ENCODE assay signal across 8 cellular contexts in the genomic region with DNA sequence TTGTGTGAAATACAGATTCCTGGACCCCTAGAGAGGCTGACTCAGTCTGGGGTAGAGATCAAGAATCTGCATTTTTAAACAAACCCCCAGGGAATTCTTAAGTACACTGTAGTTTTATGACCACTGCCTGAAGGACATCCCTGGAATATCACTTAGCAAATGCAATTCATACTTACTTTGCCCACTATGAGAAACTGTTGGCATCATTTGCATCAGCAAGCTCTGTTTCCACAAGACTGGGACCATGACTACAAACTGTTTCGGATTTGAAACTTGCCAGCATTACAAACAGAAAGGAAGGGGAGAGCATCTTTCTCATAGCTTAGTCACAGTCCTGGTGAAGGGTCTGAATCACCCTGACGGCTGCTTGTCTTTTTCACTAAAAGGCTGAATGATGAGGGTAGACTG.
DNase-seq lines count a peak whose midpoint lies in the region; TF ChIP-seq lines count a peak whose summit lies in the region.

No MANE protein-coding gene starts in this region.

- no peaks in the 10 kb centered on the region for H3K27me3 ChIP-seq in transverse colon
- no peaks in the 10 kb centered on the region for H3K27me3 ChIP-seq in effector memory CD4-positive, alpha-beta T cell (replicated peaks; ENCODE audit: control insufficient read depth, insufficient read depth, low read length, poor library complexity, severe bottlenecking)

- peak overlapping the region; percentile 28 for H3K4me3 ChIP-seq in WI38 (ENCODE audit: low read depth, low read length)
- H3K4me3 ChIP-seq in transverse colon: no peak overlapping the region
- no peak overlapping the region for H3K4me3 ChIP-seq in effector memory CD4-positive, alpha-beta T cell (ENCODE audit: insufficient read depth, low read depth, low read length, poor library complexity, severe bottlenecking)

- no peak for TF ChIP-seq CTCF in WI38 (IDR thresholded peaks at IDR 0.05; ENCODE audit: low read depth, low read length)
- no peak for TF ChIP-seq CTCF in transverse colon (IDR thresholded peaks at IDR 0.05)

- peak overlapping the region; percentile 46 to 68 (median 60) for H3K27ac ChIP-seq in transverse colon
- no peak overlapping the region for H3K27ac ChIP-seq in effector memory CD4-positive, alpha-beta T cell (ENCODE audit: insufficient read depth, low read length, poor library complexity, severe bottlenecking)

- TF ChIP-seq POLR2A in transverse colon (IDR thresholded peaks at IDR 0.05): no peak

- no peaks in the 10 kb centered on the region for H3K36me3 ChIP-seq in transverse colon
- no peaks in the 10 kb centered on the region for H3K36me3 ChIP-seq in effector memory CD4-positive, alpha-beta T cell (ENCODE audit: control insufficient read depth, insufficient read depth, low read length)

- peaks cover 49 to 89% (median 54%) of the 10 kb centered on the region in 4 donors for H3K4me1 ChIP-seq in transverse colon
- H3K4me1 ChIP-seq in effector memory CD4-positive, alpha-beta T cell (ENCODE audit: control insufficient read depth, insufficient read depth, low read length, poor library complexity, severe bottlenecking): peaks cover 14% of the 10 kb centered on the region

- intact Hi-C loops in transverse colon (cut with DNase I; ENCODE audit: low total_unique reads): no loop called here

- DNase-seq in activated effector memory CD4-positive, alpha-beta T cell treated with anti-CD3 and anti-CD28 coated beads, Interleukin-2, amount 50 U/mL, for 16 hours: peak; percentile 62
- no peak for DNase-seq in activated effector memory CD4-positive, alpha-beta T cell treated with Interleukin-2 at 50 U/mL for 16 hours
- DNase-seq in hepatic stellate cell (ENCODE audit: low spot score) (peak; percentile 52), transverse colon (no peak), pons (ENCODE audit: low spot score) (no peak), NCI-H1105 (lab: John Stamatoyannopoulos, UW) (no peak)
- no peak for DNase-seq in effector memory CD4-positive, alpha-beta T cell

- 22 to 45% methylated on average over 2 of the region's 2 CpGs for WGBS in transverse colon (ENCODE audit: low coverage in 1 of 2), 2 donors

- no peak for TF ChIP-seq EP300 in transverse colon (IDR thresholded peaks at IDR 0.05; ENCODE audit: low read depth)

- no peaks in the 10 kb centered on the region for H3K9me3 ChIP-seq in transverse colon
- H3K9me3 ChIP-seq in effector memory CD4-positive, alpha-beta T cell (ENCODE audit: control insufficient read depth, low read length): no peaks in the 10 kb centered on the region

- in situ Hi-C loops in transverse colon (cut with MboI; ENCODE audit: low pct_ligation_motif_present in 1 of 4, low pct_unique_long_range_greater_than_20kb in 1 of 4, low sequenced_read_pairs in 3 of 4): no loop called here

Comparison
In these comparisons a context has a peak if more than half of its experiments do, and no peak if none do; other contexts are left out.
1. DNase-seq: peak in activated effector memory CD4-positive, alpha-beta T cell treated with anti-CD3 and anti-CD28 coated beads, Interleukin-2, amount 50 U/mL, for 16 hours (single experiment) and hepatic stellate cell (single experiment); none in activated effector memory CD4-positive, alpha-beta T cell treated with Interleukin-2 at 50 U/mL for 16 hours (single experiment), transverse colon (single experiment), effector memory CD4-positive, alpha-beta T cell (0 of 3), pons (single experiment) and NCI-H1105 (single experiment).